In the genomic region with DNA sequence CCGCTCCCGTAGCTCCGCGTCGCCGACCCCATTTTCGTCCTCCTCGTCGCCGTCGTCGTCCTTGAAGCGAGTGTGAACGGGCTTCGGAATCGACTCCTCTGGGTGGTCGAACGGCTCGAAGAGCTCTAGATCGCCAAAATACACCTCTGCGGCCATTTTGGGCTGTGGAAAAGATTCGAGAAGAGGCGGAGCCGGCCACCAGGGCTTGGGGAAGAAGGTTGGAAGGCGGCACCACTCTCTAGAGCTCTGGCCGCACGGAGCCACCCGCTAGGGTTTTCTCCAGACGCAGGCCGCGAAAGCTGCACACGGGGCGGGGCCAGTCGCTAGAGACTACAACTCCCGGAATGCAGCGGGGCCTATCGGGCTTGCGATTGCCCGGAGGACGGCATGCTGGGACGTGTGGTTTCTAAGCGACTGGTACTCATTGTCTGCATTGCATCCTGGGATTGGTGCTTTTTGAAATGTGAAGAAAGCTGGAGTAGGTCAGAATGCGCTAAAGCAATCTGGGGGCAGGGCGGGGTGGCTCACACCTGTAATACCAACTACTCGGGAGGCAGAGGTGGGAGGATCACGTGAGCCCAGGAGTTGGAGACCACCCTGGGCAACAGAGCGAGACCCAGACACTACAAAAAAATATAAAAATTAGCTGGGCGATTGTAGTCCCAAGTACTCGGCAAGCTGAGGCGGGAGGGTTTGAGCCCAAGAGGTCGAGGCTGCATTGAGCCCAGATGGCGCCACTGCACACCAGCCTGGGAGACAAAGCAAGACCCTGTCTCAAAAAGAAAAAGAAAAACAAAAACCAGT, we compare ENCODE assay signal across 1 cellular context.
TF ChIP-seq lines count a peak whose summit lies in the region.

TSS of gene ZCCHC8 (minus strand) at position 248 of the 804 bp plus-strand sequence. CDS start at position 156, 92 bp downstream.

TF ChIP-seq in K562, 482 proteins besides CTCF, POLR2A, EP300 and RAD21 (continued from another document and continues in another):
- TF ChIP-seq ATF2 (CRISPR knock-in tag; IDR thresholded peaks at IDR 0.05) (no peak), CHD4 (IDR thresholded peaks at IDR 0.05; ENCODE audit: insufficient read depth, insufficient replicate concordance, low read depth, low read length, poor library complexity, severe bottlenecking) (no peak), ETV5 (CRISPR knock-in tag; IDR thresholded peaks at IDR 0.05; ENCODE audit: low read depth) (peak; percentile 57), MAFK (IDR thresholded peaks at IDR 0.05; ENCODE audit: low read length) (0 out of 2 replicates have a peak, but pooled peaks have one; percentile 24), NR3C1 (CRISPR knock-in tag; IDR thresholded peaks at IDR 0.05) (no peak), DPF2 (IDR thresholded peaks at IDR 0.05) (0 out of 2 replicates have a peak, but pooled peaks have one; percentile 2), SMAD2 (IDR thresholded peaks at IDR 0.05; ENCODE audit: low read depth, low read length) (no peak), GABPB1 (CRISPR knock-in tag; IDR thresholded peaks at IDR 0.05) (peak; percentile 65), RBM14 (IDR thresholded peaks at IDR 0.05; ENCODE audit: borderline replicate concordance, insufficient read depth, low read depth, low read length) (0 out of 2 replicates have a peak, but pooled peaks have one; percentile 86), MCM5 (IDR thresholded peaks at IDR 0.05; ENCODE audit: low read depth) (no peak), ZNF561 (CRISPR knock-in tag; conservative IDR thresholded peaks at IDR 0.05) (no peak), LARP7 (IDR thresholded peaks at IDR 0.05) (no peak), TCF3 (CRISPR knock-in tag; IDR thresholded peaks at IDR 0.05) (peak; percentile 8), PRPF4 (IDR thresholded peaks at IDR 0.05; ENCODE audit: insufficient read depth, low read depth, low read length, poor library complexity, severe bottlenecking) (no peak), CBX1 (IDR thresholded peaks at IDR 0.05; ENCODE audit: low read depth) (no peak; the same call in 1 of the 2 replicates), TGIF2 (CRISPR knock-in tag; IDR thresholded peaks at IDR 0.05) (no peak), CBFA2T3 (IDR thresholded peaks at IDR 0.05) (no peak), ZNF384 (IDR thresholded peaks at IDR 0.05; ENCODE audit: low read depth, low read length) (peak; percentile 37; the same call in 1 of the 2 replicates), IRF2 (CRISPR knock-in tag; IDR thresholded peaks at IDR 0.05) (no peak), ZNF253 (CRISPR knock-in tag; conservative IDR thresholded peaks at IDR 0.05) (no peak), TRIM24 (IDR thresholded peaks at IDR 0.05) (no peak), CREM (IDR thresholded peaks at IDR 0.05; ENCODE audit: low read depth) (peak; percentile 90), ETS2 (tag; IDR thresholded peaks at IDR 0.05; ENCODE audit: borderline replicate concordance, poor library complexity, severe bottlenecking) (no peak), MAZ (CRISPR knock-in tag; conservative IDR thresholded peaks at IDR 0.05 in 1 of 2, IDR thresholded peaks at IDR 0.05 in 1 of 2) (peak; percentile 60 to 74), YBX1 (IDR thresholded peaks at IDR 0.05) (no peak), ZNF124 (CRISPR knock-in tag; IDR thresholded peaks at IDR 0.05) (no peak), ZBTB17 (CRISPR knock-in tag; IDR thresholded peaks at IDR 0.05) (no peak), ZBTB8A (IDR thresholded peaks at IDR 0.05; ENCODE audit: partially characterized antibody) (no peak), WHSC1 (IDR thresholded peaks at IDR 0.05; ENCODE audit: low read length) (no peak), PHF8 (IDR thresholded peaks at IDR 0.05; ENCODE audit: borderline replicate concordance, low read length) (peak; percentile 85), FOXK2 (conservative IDR thresholded peaks at IDR 0.05 in 1 of 2, IDR thresholded peaks at IDR 0.05 in 1 of 2; ENCODE audit: low read depth in 2 of 2) (peak in 1 of 2 experiments; percentile 52; a peak in 1 of 4 replicates), GATAD2A (IDR thresholded peaks at IDR 0.05) (no peak), NR4A1 (CRISPR knock-in tag; IDR thresholded peaks at IDR 0.05) (no peak), NR4A1 (tag; IDR thresholded peaks at IDR 0.05) (no peak), REST (CRISPR knock-in tag; IDR thresholded peaks at IDR 0.05; ENCODE audit: low read depth) (no peak)
- TF ChIP-seq, protein P1, sequence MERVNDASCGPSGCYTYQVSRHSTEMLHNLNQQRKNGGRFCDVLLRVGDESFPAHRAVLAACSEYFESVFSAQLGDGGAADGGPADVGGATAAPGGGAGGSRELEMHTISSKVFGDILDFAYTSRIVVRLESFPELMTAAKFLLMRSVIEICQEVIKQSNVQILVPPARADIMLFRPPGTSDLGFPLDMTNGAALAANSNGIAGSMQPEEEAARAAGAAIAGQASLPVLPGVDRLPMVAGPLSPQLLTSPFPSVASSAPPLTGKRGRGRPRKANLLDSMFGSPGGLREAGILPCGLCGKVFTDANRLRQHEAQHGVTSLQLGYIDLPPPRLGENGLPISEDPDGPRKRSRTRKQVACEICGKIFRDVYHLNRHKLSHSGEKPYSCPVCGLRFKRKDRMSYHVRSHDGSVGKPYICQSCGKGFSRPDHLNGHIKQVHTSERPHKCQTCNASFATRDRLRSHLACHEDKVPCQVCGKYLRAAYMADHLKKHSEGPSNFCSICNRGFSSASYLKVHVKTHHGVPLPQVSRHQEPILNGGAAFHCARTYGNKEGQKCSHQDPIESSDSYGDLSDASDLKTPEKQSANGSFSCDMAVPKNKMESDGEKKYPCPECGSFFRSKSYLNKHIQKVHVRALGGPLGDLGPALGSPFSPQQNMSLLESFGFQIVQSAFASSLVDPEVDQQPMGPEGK (CRISPR knock-in tag; IDR thresholded peaks at IDR 0.05; ENCODE audit: borderline replicate concordance): no peak
- TF ChIP-seq, protein P2, sequence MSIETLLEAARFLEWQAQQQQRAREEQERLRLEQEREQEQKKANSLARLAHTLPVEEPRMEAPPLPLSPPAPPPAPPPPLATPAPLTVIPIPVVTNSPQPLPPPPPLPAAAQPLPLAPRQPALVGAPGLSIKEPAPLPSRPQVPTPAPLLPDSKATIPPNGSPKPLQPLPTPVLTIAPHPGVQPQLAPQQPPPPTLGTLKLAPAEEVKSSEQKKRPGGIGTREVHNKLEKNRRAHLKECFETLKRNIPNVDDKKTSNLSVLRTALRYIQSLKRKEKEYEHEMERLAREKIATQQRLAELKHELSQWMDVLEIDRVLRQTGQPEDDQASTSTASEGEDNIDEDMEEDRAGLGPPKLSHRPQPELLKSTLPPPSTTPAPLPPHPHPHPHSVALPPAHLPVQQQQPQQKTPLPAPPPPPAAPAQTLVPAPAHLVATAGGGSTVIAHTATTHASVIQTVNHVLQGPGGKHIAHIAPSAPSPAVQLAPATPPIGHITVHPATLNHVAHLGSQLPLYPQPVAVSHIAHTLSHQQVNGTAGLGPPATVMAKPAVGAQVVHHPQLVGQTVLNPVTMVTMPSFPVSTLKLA (conservative IDR thresholded peaks at IDR 0.05): peak; percentile 58 to 73
- TF ChIP-seq, protein P3, sequence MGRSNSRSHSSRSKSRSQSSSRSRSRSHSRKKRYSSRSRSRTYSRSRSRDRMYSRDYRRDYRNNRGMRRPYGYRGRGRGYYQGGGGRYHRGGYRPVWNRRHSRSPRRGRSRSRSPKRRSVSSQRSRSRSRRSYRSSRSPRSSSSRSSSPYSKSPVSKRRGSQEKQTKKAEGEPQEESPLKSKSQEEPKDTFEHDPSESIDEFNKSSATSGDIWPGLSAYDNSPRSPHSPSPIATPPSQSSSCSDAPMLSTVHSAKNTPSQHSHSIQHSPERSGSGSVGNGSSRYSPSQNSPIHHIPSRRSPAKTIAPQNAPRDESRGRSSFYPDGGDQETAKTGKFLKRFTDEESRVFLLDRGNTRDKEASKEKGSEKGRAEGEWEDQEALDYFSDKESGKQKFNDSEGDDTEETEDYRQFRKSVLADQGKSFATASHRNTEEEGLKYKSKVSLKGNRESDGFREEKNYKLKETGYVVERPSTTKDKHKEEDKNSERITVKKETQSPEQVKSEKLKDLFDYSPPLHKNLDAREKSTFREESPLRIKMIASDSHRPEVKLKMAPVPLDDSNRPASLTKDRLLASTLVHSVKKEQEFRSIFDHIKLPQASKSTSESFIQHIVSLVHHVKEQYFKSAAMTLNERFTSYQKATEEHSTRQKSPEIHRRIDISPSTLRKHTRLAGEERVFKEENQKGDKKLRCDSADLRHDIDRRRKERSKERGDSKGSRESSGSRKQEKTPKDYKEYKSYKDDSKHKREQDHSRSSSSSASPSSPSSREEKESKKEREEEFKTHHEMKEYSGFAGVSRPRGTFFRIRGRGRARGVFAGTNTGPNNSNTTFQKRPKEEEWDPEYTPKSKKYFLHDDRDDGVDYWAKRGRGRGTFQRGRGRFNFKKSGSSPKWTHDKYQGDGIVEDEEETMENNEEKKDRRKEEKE (IDR thresholded peaks at IDR 0.05; ENCODE audit: borderline replicate concordance in 1 of 2, control insufficient read depth in 1 of 2, low read depth in 2 of 2, low read length in 1 of 2): peak in 1 of 2 experiments; percentile 86; a peak in 2 of 4 replicates
- TF ChIP-seq, protein P4, sequence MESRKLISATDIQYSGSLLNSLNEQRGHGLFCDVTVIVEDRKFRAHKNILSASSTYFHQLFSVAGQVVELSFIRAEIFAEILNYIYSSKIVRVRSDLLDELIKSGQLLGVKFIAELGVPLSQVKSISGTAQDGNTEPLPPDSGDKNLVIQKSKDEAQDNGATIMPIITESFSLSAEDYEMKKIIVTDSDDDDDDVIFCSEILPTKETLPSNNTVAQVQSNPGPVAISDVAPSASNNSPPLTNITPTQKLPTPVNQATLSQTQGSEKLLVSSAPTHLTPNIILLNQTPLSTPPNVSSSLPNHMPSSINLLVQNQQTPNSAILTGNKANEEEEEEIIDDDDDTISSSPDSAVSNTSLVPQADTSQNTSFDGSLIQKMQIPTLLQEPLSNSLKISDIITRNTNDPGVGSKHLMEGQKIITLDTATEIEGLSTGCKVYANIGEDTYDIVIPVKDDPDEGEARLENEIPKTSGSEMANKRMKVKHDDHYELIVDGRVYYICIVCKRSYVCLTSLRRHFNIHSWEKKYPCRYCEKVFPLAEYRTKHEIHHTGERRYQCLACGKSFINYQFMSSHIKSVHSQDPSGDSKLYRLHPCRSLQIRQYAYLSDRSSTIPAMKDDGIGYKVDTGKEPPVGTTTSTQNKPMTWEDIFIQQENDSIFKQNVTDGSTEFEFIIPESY (CRISPR knock-in tag; IDR thresholded peaks at IDR 0.05): no peak
- TF ChIP-seq, protein P5, sequence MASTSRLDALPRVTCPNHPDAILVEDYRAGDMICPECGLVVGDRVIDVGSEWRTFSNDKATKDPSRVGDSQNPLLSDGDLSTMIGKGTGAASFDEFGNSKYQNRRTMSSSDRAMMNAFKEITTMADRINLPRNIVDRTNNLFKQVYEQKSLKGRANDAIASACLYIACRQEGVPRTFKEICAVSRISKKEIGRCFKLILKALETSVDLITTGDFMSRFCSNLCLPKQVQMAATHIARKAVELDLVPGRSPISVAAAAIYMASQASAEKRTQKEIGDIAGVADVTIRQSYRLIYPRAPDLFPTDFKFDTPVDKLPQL (IDR thresholded peaks at IDR 0.05; ENCODE audit: extremely low read depth, insufficient read length): peak; percentile 36
- TF ChIP-seq, protein P6, sequence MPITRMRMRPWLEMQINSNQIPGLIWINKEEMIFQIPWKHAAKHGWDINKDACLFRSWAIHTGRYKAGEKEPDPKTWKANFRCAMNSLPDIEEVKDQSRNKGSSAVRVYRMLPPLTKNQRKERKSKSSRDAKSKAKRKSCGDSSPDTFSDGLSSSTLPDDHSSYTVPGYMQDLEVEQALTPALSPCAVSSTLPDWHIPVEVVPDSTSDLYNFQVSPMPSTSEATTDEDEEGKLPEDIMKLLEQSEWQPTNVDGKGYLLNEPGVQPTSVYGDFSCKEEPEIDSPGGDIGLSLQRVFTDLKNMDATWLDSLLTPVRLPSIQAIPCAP (CRISPR knock-in tag; IDR thresholded peaks at IDR 0.05; ENCODE audit: borderline replicate concordance): no peak
- TF ChIP-seq, protein P7, sequence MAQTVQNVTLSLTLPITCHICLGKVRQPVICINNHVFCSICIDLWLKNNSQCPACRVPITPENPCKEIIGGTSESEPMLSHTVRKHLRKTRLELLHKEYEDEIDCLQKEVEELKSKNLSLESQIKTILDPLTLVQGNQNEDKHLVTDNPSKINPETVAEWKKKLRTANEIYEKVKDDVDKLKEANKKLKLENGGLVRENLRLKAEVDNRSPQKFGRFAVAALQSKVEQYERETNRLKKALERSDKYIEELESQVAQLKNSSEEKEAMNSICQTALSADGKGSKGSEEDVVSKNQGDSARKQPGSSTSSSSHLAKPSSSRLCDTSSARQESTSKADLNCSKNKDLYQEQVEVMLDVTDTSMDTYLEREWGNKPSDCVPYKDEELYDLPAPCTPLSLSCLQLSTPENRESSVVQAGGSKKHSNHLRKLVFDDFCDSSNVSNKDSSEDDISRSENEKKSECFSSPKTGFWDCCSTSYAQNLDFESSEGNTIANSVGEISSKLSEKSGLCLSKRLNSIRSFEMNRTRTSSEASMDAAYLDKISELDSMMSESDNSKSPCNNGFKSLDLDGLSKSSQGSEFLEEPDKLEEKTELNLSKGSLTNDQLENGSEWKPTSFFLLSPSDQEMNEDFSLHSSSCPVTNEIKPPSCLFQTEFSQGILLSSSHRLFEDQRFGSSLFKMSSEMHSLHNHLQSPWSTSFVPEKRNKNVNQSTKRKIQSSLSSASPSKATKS (CRISPR knock-in tag; IDR thresholded peaks at IDR 0.05): no peak
